1 cellular context compared by ENCODE assay signal in genomic region chr20:20710847-20711315, GRCh38.
TF ChIP-seq lines count a peak whose summit lies in the region.

No MANE protein-coding gene starts in this region.

TF ChIP-seq in HepG2, 621 proteins besides CTCF, POLR2A, EP300 and RAD21 (continued from another document and continues in another):
- no peak for TF ChIP-seq ZNF574 (CRISPR knock-in tag; IDR thresholded peaks at IDR 0.05)
- TF ChIP-seq HMGXB3 (CRISPR knock-in tag; IDR thresholded peaks at IDR 0.05; ENCODE audit: borderline replicate concordance): peak; percentile 64; the same call in 1 of the 2 replicates
- TF ChIP-seq KDM5A (IDR thresholded peaks at IDR 0.05; ENCODE audit: borderline replicate concordance, low read length): no peak
- TF ChIP-seq ZNF704 (CRISPR knock-in tag; IDR thresholded peaks at IDR 0.05; ENCODE audit: borderline replicate concordance): no peak
- 0 out of 2 replicates have a peak, but pooled peaks have one; percentile 38 for TF ChIP-seq MIER2 (CRISPR knock-in tag; IDR thresholded peaks at IDR 0.05)
- no peak for TF ChIP-seq ATF6 (CRISPR knock-in tag; conservative IDR thresholded peaks at IDR 0.05)
- peak; percentile 72; the same call in 1 of the 2 replicates for TF ChIP-seq ARID4A (CRISPR knock-in tag; IDR thresholded peaks at IDR 0.05; ENCODE audit: borderline replicate concordance)
- TF ChIP-seq ZSCAN31 (CRISPR knock-in tag; IDR thresholded peaks at IDR 0.05; ENCODE audit: low read depth): no peak
- TF ChIP-seq ZNF605 (CRISPR knock-in tag; IDR thresholded peaks at IDR 0.05): no peak
- TF ChIP-seq ZBTB2 (CRISPR knock-in tag; IDR thresholded peaks at IDR 0.05; ENCODE audit: low read depth): no peak
- TF ChIP-seq MEIS2 (CRISPR knock-in tag; IDR thresholded peaks at IDR 0.05): no peak
- no peak for TF ChIP-seq TEF (CRISPR knock-in tag; IDR thresholded peaks at IDR 0.05)
- TF ChIP-seq DNMT3B (CRISPR knock-in tag; conservative IDR thresholded peaks at IDR 0.05): no peak
- TF ChIP-seq ZNF317 (CRISPR knock-in tag; IDR thresholded peaks at IDR 0.05): 0 out of 2 replicates have a peak, but pooled peaks have one; percentile 57
- TF ChIP-seq ZNF383 (CRISPR knock-in tag; IDR thresholded peaks at IDR 0.05; ENCODE audit: borderline replicate concordance): no peak
- no peak for TF ChIP-seq PPARG (CRISPR knock-in tag; conservative IDR thresholded peaks at IDR 0.05)
- no peak for TF ChIP-seq PCBP1 (IDR thresholded peaks at IDR 0.05; ENCODE audit: borderline replicate concordance, low read depth, low read length)
- no peak for TF ChIP-seq ARNT (IDR thresholded peaks at IDR 0.05)
- TF ChIP-seq DMTF1 (CRISPR knock-in tag; IDR thresholded peaks at IDR 0.05): no peak
- TF ChIP-seq POGZ (CRISPR knock-in tag; IDR thresholded peaks at IDR 0.05): no peak
- 0 out of 2 replicates have a peak, but pooled peaks have one; percentile 17 for TF ChIP-seq CREB1 (IDR thresholded peaks at IDR 0.05)
- no peak for TF ChIP-seq CREB1 (CRISPR knock-in tag; IDR thresholded peaks at IDR 0.05)
- no peak for TF ChIP-seq CHD2 (IDR thresholded peaks at IDR 0.05; ENCODE audit: low read depth, low read length)
- no peak for TF ChIP-seq RFXANK (CRISPR knock-in tag; IDR thresholded peaks at IDR 0.05)
- no peak for TF ChIP-seq ZBTB3 (CRISPR knock-in tag; IDR thresholded peaks at IDR 0.05; ENCODE audit: borderline replicate concordance, low read depth)
- TF ChIP-seq ZKSCAN5 (CRISPR knock-in tag; IDR thresholded peaks at IDR 0.05): no peak
- no peak; the same call in 1 of the 2 replicates for TF ChIP-seq ZNF607 (CRISPR knock-in tag; IDR thresholded peaks at IDR 0.05; ENCODE audit: borderline replicate concordance)
- TF ChIP-seq EHMT2 (IDR thresholded peaks at IDR 0.05; ENCODE audit: borderline replicate concordance, low read depth, low read length): no peak; the same call in 1 of the 2 replicates
- TF ChIP-seq ZBTB33 (CRISPR knock-in tag; IDR thresholded peaks at IDR 0.05): no peak
- TF ChIP-seq LBX2 (CRISPR knock-in tag; IDR thresholded peaks at IDR 0.05; ENCODE audit: borderline replicate concordance): no peak
- no peak; the same call in 1 of the 2 replicates for TF ChIP-seq SIX4 (CRISPR knock-in tag; IDR thresholded peaks at IDR 0.05)
- TF ChIP-seq POLR2AphosphoS2 (IDR thresholded peaks at IDR 0.05; ENCODE audit: low read depth, low read length): no peak
- TF ChIP-seq MBNL3 (CRISPR knock-in tag; conservative IDR thresholded peaks at IDR 0.05): no peak
- peak; percentile 79 for TF ChIP-seq KAT8 (CRISPR knock-in tag; IDR thresholded peaks at IDR 0.05)
- TF ChIP-seq ZNF124 (CRISPR knock-in tag; IDR thresholded peaks at IDR 0.05): no peak
- no peak for TF ChIP-seq ZNF292 (CRISPR knock-in tag; IDR thresholded peaks at IDR 0.05; ENCODE audit: borderline replicate concordance, low read depth)
